ENCODE assay signal across 27 cellular contexts in genomic region chr9:18018241-18018640, GRCh38.
"Had no signal": no experiment of that assay in that cellular context is flagged by ENCODE, and none has a peak within 500 bp of the region (broad histone marks: within the 10 kb centered on the region; RNA-seq: fewer than 3 reads in every experiment).

No MANE protein-coding gene starts in this region.

- H3K4me3 ChIP-seq: neural progenitor cell, ovary, stomach, thoracic aorta, thyroid gland, tibial nerve, upper lobe of left lung, vagina had no signal

- H3K27ac Mint-ChIP-seq: naive thymus-derived CD4-positive, alpha-beta T cell; natural killer cell; nephron; neural progenitor cell; progenitor cell of endocrine pancreas; stimulated activated effector memory CD8-positive, alpha-beta T cell treated with anti-CD3 and anti-CD28 coated beads, Interleukin-12 subunit alpha, Interleukin-12 subunit beta, amount 100 ng/mL, for 72 hours; stimulated activated naive B cell treated with anti-CD40 and anti-IgM and Interleukin-4, amounts not matched to agents 10 μg/mL and 1 μg/mL and 100 μg/mL, for 72 hours; stimulated activated naive CD8-positive, alpha-beta T cell treated with anti-CD3 and anti-CD28 coated beads, Interleukin-15, Interleukin-2, amounts not matched to agents 100 ng/mL and 50 ng/mL, for 24 hours had no signal

- H3K4me2 ChIP-seq: neural progenitor cell had no signal

- H3K4me3 Mint-ChIP-seq: naive thymus-derived CD4-positive, alpha-beta T cell; natural killer cell; nephron; neural progenitor cell; stimulated activated effector memory CD8-positive, alpha-beta T cell treated with anti-CD3 and anti-CD28 coated beads, Interleukin-12 subunit alpha, Interleukin-12 subunit beta, amount 100 ng/mL, for 72 hours; stimulated activated naive B cell treated with anti-CD40 and anti-IgM and Interleukin-4, amounts not matched to agents 10 μg/mL and 1 μg/mL and 100 μg/mL, for 72 hours; stimulated activated naive CD8-positive, alpha-beta T cell treated with anti-CD3 and anti-CD28 coated beads, Interleukin-15, Interleukin-2, amounts not matched to agents 100 ng/mL and 50 ng/mL, for 24 hours had no signal

- H3K9ac ChIP-seq: neural progenitor cell, parathyroid adenoma had no signal

- H2AFZ ChIP-seq: neural progenitor cell, parathyroid adenoma had no signal

- H3K27ac ChIP-seq: neural progenitor cell, ovary, parathyroid adenoma, stomach, thoracic aorta, thyroid gland, tibial nerve, upper lobe of left lung, vagina had no signal

- H3K79me2 ChIP-seq: parathyroid adenoma had no signal

- ATAC-seq: naive thymus-derived CD4-positive, alpha-beta T cell; natural killer cell; right cardiac atrium; sciatic nerve; stimulated activated effector memory CD8-positive, alpha-beta T cell treated with anti-CD3 and anti-CD28 coated beads, Interleukin-12 subunit alpha, Interleukin-12 subunit beta, amount 100 ng/mL, for 72 hours; stimulated activated naive B cell treated with anti-CD40 and anti-IgM and Interleukin-4, amounts not matched to agents 10 μg/mL and 1 μg/mL and 100 μg/mL, for 72 hours had no signal

- H3K9me3 Mint-ChIP-seq: neural progenitor cell; stimulated activated naive CD8-positive, alpha-beta T cell treated with anti-CD3 and anti-CD28 coated beads, Interleukin-15, Interleukin-2, amounts not matched to agents 100 ng/mL and 50 ng/mL, for 24 hours had no signal

- H3K4me1 Mint-ChIP-seq: naive thymus-derived CD4-positive, alpha-beta T cell; natural killer cell; neural progenitor cell; stimulated activated effector memory CD8-positive, alpha-beta T cell treated with anti-CD3 and anti-CD28 coated beads, Interleukin-12 subunit alpha, Interleukin-12 subunit beta, amount 100 ng/mL, for 72 hours; stimulated activated naive B cell treated with anti-CD40 and anti-IgM and Interleukin-4, amounts not matched to agents 10 μg/mL and 1 μg/mL and 100 μg/mL, for 72 hours had no signal

- H3K36me3 Mint-ChIP-seq: naive thymus-derived CD4-positive, alpha-beta T cell; natural killer cell; neural progenitor cell; stimulated activated effector memory CD8-positive, alpha-beta T cell treated with anti-CD3 and anti-CD28 coated beads, Interleukin-12 subunit alpha, Interleukin-12 subunit beta, amount 100 ng/mL, for 72 hours; stimulated activated naive B cell treated with anti-CD40 and anti-IgM and Interleukin-4, amounts not matched to agents 10 μg/mL and 1 μg/mL and 100 μg/mL, for 72 hours had no signal

- H3K27me3 ChIP-seq: neural progenitor cell, ovary, stomach, thyroid gland, tibial nerve, upper lobe of left lung, vagina had no signal

- H3K4me1 ChIP-seq: neural progenitor cell, parathyroid adenoma, thyroid gland, tibial nerve, upper lobe of left lung, vagina had no signal

- H3K27me3 Mint-ChIP-seq: naive thymus-derived CD4-positive, alpha-beta T cell; stimulated activated naive B cell treated with anti-CD40 and anti-IgM and Interleukin-4, amounts not matched to agents 10 μg/mL and 1 μg/mL and 100 μg/mL, for 72 hours; stimulated activated naive CD8-positive, alpha-beta T cell treated with anti-CD3 and anti-CD28 coated beads, Interleukin-15, Interleukin-2, amounts not matched to agents 100 ng/mL and 50 ng/mL, for 24 hours had no signal

- H3K36me3 ChIP-seq: neural progenitor cell, ovary, stomach, thoracic aorta, thyroid gland, tibial nerve, upper lobe of left lung, vagina had no signal

- DNase-seq: naive thymus-derived CD4-positive, alpha-beta T cell; natural killer cell; occipital lobe; ovary; posterior cingulate gyrus; retina; right cardiac atrium; stimulated activated CD4-positive, alpha-beta T cell treated with anti-CD3 and anti-CD28 coated beads, Interleukin-15, amount 100 ng/mL, for 24 hours; stimulated activated CD4-positive, alpha-beta T cell treated with anti-CD3 and anti-CD28 coated beads, Interleukin-2, amount 100 ng/mL, for 24 hours; stimulated activated CD4-positive, alpha-beta T cell treated with anti-CD3 and anti-CD28 coated beads, Interleukin-2, amount 100 ng/mL, for 48 hours; stimulated activated CD4-positive, alpha-beta T cell treated with anti-CD3 and anti-CD28 coated beads, Interleukin-4, amount 100 ng/mL, for 24 hours; stimulated activated naive B cell treated with anti-CD40 and anti-IgM and Interleukin-4, amounts not matched to agents 10 μg/mL and 1 μg/mL and 100 μg/mL, for 72 hours; stimulated activated naive CD4-positive, alpha-beta T cell treated with Interleukin-2 at 50 U/mL for 16 hours; stomach; thyroid gland; trophoblast cell; upper lobe of left lung had no signal

- H3K9me3 ChIP-seq: ovary, thoracic aorta, thyroid gland, upper lobe of left lung, vagina had no signal
